In the genomic region with DNA sequence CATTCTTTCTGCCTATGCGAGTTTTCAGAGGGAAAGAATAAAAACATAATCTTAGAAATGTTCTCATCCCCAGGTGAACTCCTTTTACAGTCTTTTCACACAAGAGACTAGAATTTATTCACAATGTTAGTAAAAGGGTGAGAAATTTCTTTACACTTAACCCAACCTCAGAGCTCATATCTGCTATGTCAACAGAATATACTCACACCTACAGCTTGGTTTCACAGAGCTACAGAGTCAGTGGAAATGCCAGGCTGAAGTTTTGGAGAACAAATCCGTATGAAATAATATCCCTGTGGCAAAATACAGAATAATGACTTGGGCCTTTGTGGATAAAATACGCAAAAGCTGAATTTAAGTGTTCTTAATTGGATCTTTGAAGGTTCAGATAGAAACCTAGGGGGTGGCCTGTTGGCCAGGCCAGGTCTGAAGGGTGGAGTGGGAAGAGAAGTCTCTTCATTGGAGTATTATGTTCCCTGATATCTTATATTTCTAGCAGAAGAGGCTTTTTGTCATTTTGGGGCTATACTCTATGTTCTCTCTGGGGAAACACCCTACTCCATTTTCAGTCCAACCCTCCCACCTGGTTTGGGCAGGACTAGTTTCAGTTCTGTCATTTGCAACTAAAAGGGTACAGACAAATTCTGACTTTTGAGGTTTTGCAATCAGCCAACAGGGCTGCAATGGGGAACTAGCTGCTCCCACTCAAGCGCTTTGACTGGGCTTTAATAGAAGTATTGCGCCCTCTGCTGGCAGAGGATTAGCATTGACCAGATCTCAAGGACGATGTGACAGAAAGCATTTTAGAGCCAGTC, we compare ENCODE assay signal across 1 cellular context.
TF ChIP-seq lines count a peak whose summit lies in the region.

No MANE protein-coding gene starts in this region.

TF ChIP-seq in HepG2, 621 proteins besides CTCF, POLR2A, EP300 and RAD21 (continued from another document and continues in another):
- TF ChIP-seq, protein P1, sequence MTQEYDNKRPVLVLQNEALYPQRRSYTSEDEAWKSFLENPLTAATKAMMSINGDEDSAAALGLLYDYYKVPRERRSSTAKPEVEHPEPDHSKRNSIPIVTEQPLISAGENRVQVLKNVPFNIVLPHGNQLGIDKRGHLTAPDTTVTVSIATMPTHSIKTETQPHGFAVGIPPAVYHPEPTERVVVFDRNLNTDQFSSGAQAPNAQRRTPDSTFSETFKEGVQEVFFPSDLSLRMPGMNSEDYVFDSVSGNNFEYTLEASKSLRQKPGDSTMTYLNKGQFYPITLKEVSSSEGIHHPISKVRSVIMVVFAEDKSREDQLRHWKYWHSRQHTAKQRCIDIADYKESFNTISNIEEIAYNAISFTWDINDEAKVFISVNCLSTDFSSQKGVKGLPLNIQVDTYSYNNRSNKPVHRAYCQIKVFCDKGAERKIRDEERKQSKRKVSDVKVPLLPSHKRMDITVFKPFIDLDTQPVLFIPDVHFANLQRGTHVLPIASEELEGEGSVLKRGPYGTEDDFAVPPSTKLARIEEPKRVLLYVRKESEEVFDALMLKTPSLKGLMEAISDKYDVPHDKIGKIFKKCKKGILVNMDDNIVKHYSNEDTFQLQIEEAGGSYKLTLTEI (CRISPR knock-in tag; conservative IDR thresholded peaks at IDR 0.05) = no peak
- TF ChIP-seq TEAD3 (CRISPR knock-in tag; optimal IDR thresholded peaks at IDR 0.05; ENCODE audit: borderline replicate concordance) (peak; percentile 40), HOXD1 (CRISPR knock-in tag; IDR thresholded peaks at IDR 0.05) (no peak), SMAD3 (CRISPR knock-in tag; IDR thresholded peaks at IDR 0.05) (0 out of 2 replicates have a peak, but pooled peaks have one; percentile 44), FOXA3 (CRISPR knock-in tag; IDR thresholded peaks at IDR 0.05) (0 out of 2 replicates have a peak, but pooled peaks have one; percentile 7), LCORL (IDR thresholded peaks at IDR 0.05) (no peak), LCORL (CRISPR knock-in tag; IDR thresholded peaks at IDR 0.05) (0 out of 2 replicates have a peak, but pooled peaks have one; percentile 36), RXRB (CRISPR knock-in tag; IDR thresholded peaks at IDR 0.05; ENCODE audit: borderline replicate concordance) (no peak), REXO4 (CRISPR knock-in tag; IDR thresholded peaks at IDR 0.05; ENCODE audit: borderline replicate concordance) (no peak), ELF1 (CRISPR knock-in tag; IDR thresholded peaks at IDR 0.05) (no peak), PITX1 (CRISPR knock-in tag; IDR thresholded peaks at IDR 0.05) (peak; percentile 88), ZNF205 (CRISPR knock-in tag; IDR thresholded peaks at IDR 0.05) (no peak; the same call in 1 of the 2 replicates), KDM1A (CRISPR knock-in tag; IDR thresholded peaks at IDR 0.05) (no peak), ERF (CRISPR knock-in tag; IDR thresholded peaks at IDR 0.05) (0 out of 2 replicates have a peak, but pooled peaks have one; percentile 49), MIXL1 (CRISPR knock-in tag; IDR thresholded peaks at IDR 0.05) (0 out of 2 replicates have a peak, but pooled peaks have one; percentile 50), CEBPB (IDR thresholded peaks at IDR 0.05; ENCODE audit: borderline replicate concordance, low read depth, low read length) (peak; percentile 82), KLF6 (CRISPR knock-in tag; IDR thresholded peaks at IDR 0.05) (0 out of 2 replicates have a peak, but pooled peaks have one; percentile 39), STAG1 (CRISPR knock-in tag; IDR thresholded peaks at IDR 0.05) (peak; percentile 82), HOXA5 (CRISPR knock-in tag; IDR thresholded peaks at IDR 0.05) (peak; percentile 32; the same call in 1 of the 2 replicates), RFX5 (IDR thresholded peaks at IDR 0.05; ENCODE audit: low read depth, low read length) (0 out of 2 replicates have a peak, but pooled peaks have one; percentile 12), MEIS2 (CRISPR knock-in tag; IDR thresholded peaks at IDR 0.05) (no peak), GABPA (IDR thresholded peaks at IDR 0.05; ENCODE audit: low read depth, low read length) (no peak), GABPA (CRISPR knock-in tag; IDR thresholded peaks at IDR 0.05; ENCODE audit: low read depth) (no peak), ZNF746 (CRISPR knock-in tag; IDR thresholded peaks at IDR 0.05) (no peak), BCL6 (CRISPR knock-in tag; IDR thresholded peaks at IDR 0.05) (peak; percentile 9; the same call in 1 of the 2 replicates), MXD4 (CRISPR knock-in tag; IDR thresholded peaks at IDR 0.05) (0 out of 2 replicates have a peak, but pooled peaks have one; percentile 32), MED8 (CRISPR knock-in tag; IDR thresholded peaks at IDR 0.05; ENCODE audit: insufficient replicate concordance) (no peak)
- TF ChIP-seq, protein P2, sequence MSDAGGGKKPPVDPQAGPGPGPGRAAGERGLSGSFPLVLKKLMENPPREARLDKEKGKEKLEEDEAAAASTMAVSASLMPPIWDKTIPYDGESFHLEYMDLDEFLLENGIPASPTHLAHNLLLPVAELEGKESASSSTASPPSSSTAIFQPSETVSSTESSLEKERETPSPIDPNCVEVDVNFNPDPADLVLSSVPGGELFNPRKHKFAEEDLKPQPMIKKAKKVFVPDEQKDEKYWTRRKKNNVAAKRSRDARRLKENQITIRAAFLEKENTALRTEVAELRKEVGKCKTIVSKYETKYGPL (CRISPR knock-in tag; IDR thresholded peaks at IDR 0.05) = no peak
- TF ChIP-seq, protein P3, sequence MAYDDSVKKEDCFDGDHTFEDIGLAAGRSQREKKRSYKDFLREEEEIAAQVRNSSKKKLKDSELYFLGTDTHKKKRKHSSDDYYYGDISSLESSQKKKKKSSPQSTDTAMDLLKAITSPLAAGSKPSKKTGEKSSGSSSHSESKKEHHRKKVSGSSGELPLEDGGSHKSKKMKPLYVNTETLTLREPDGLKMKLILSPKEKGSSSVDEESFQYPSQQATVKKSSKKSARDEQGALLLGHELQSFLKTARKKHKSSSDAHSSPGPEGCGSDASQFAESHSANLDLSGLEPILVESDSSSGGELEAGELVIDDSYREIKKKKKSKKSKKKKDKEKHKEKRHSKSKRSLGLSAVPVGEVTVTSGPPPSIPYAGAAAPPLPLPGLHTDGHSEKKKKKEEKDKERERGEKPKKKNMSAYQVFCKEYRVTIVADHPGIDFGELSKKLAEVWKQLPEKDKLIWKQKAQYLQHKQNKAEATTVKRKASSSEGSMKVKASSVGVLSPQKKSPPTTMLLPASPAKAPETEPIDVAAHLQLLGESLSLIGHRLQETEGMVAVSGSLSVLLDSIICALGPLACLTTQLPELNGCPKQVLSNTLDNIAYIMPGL (CRISPR knock-in tag; IDR thresholded peaks at IDR 0.05; ENCODE audit: borderline replicate concordance in 1 of 2, low read depth in 1 of 2) = peak; percentile 32 to 54; a peak in 2 of 4 replicates
- TF ChIP-seq, protein P4, sequence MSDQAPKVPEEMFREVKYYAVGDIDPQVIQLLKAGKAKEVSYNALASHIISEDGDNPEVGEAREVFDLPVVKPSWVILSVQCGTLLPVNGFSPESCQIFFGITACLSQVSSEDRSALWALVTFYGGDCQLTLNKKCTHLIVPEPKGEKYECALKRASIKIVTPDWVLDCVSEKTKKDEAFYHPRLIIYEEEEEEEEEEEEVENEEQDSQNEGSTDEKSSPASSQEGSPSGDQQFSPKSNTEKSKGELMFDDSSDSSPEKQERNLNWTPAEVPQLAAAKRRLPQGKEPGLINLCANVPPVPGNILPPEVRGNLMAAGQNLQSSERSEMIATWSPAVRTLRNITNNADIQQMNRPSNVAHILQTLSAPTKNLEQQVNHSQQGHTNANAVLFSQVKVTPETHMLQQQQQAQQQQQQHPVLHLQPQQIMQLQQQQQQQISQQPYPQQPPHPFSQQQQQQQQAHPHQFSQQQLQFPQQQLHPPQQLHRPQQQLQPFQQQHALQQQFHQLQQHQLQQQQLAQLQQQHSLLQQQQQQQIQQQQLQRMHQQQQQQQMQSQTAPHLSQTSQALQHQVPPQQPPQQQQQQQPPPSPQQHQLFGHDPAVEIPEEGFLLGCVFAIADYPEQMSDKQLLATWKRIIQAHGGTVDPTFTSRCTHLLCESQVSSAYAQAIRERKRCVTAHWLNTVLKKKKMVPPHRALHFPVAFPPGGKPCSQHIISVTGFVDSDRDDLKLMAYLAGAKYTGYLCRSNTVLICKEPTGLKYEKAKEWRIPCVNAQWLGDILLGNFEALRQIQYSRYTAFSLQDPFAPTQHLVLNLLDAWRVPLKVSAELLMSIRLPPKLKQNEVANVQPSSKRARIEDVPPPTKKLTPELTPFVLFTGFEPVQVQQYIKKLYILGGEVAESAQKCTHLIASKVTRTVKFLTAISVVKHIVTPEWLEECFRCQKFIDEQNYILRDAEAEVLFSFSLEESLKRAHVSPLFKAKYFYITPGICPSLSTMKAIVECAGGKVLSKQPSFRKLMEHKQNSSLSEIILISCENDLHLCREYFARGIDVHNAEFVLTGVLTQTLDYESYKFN (CRISPR knock-in tag; conservative IDR thresholded peaks at IDR 0.05) = no peak
- TF ChIP-seq, protein P5, sequence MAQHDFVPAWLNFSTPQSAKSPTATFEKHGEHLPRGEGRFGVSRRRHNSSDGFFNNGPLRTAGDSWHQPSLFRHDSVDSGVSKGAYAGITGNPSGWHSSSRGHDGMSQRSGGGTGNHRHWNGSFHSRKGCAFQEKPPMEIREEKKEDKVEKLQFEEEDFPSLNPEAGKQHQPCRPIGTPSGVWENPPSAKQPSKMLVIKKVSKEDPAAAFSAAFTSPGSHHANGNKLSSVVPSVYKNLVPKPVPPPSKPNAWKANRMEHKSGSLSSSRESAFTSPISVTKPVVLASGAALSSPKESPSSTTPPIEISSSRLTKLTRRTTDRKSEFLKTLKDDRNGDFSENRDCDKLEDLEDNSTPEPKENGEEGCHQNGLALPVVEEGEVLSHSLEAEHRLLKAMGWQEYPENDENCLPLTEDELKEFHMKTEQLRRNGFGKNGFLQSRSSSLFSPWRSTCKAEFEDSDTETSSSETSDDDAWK (CRISPR knock-in tag; IDR thresholded peaks at IDR 0.05) = no peak
- TF ChIP-seq, protein P6, sequence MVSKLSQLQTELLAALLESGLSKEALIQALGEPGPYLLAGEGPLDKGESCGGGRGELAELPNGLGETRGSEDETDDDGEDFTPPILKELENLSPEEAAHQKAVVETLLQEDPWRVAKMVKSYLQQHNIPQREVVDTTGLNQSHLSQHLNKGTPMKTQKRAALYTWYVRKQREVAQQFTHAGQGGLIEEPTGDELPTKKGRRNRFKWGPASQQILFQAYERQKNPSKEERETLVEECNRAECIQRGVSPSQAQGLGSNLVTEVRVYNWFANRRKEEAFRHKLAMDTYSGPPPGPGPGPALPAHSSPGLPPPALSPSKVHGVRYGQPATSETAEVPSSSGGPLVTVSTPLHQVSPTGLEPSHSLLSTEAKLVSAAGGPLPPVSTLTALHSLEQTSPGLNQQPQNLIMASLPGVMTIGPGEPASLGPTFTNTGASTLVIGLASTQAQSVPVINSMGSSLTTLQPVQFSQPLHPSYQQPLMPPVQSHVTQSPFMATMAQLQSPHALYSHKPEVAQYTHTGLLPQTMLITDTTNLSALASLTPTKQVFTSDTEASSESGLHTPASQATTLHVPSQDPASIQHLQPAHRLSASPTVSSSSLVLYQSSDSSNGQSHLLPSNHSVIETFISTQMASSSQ (IDR thresholded peaks at IDR 0.05; ENCODE audit: low read depth) = no peak
- TF ChIP-seq, protein P6 (CRISPR knock-in tag; IDR thresholded peaks at IDR 0.05; ENCODE audit: borderline replicate concordance) = no peak
- TF ChIP-seq, protein P7, sequence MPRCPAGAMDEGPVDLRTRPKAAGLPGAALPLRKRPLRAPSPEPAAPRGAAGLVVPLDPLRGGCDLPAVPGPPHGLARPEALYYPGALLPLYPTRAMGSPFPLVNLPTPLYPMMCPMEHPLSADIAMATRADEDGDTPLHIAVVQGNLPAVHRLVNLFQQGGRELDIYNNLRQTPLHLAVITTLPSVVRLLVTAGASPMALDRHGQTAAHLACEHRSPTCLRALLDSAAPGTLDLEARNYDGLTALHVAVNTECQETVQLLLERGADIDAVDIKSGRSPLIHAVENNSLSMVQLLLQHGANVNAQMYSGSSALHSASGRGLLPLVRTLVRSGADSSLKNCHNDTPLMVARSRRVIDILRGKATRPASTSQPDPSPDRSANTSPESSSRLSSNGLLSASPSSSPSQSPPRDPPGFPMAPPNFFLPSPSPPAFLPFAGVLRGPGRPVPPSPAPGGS (CRISPR knock-in tag; IDR thresholded peaks at IDR 0.05) = 0 out of 2 replicates have a peak, but pooled peaks have one; percentile 29
- TF ChIP-seq, protein P8, sequence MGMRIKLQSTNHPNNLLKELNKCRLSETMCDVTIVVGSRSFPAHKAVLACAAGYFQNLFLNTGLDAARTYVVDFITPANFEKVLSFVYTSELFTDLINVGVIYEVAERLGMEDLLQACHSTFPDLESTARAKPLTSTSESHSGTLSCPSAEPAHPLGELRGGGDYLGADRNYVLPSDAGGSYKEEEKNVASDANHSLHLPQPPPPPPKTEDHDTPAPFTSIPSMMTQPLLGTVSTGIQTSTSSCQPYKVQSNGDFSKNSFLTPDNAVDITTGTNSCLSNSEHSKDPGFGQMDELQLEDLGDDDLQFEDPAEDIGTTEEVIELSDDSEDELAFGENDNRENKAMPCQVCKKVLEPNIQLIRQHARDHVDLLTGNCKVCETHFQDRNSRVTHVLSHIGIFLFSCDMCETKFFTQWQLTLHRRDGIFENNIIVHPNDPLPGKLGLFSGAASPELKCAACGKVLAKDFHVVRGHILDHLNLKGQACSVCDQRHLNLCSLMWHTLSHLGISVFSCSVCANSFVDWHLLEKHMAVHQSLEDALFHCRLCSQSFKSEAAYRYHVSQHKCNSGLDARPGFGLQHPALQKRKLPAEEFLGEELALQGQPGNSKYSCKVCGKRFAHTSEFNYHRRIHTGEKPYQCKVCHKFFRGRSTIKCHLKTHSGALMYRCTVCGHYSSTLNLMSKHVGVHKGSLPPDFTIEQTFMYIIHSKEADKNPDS (CRISPR knock-in tag; IDR thresholded peaks at IDR 0.05) = no peak
- TF ChIP-seq, protein P9, sequence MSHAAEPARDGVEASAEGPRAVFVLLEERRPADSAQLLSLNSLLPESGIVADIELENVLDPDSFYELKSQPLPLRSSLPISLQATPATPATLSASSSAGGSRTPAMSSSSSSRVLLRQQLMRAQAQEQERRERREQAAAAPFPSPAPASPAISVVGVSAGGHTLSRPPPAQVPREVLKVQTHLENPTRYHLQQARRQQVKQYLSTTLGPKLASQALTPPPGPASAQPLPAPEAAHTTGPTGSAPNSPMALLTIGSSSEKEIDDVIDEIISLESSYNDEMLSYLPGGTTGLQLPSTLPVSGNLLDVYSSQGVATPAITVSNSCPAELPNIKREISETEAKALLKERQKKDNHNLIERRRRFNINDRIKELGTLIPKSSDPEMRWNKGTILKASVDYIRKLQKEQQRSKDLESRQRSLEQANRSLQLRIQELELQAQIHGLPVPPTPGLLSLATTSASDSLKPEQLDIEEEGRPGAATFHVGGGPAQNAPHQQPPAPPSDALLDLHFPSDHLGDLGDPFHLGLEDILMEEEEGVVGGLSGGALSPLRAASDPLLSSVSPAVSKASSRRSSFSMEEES (CRISPR knock-in tag; IDR thresholded peaks at IDR 0.05) = no peak
